In the genomic region with DNA sequence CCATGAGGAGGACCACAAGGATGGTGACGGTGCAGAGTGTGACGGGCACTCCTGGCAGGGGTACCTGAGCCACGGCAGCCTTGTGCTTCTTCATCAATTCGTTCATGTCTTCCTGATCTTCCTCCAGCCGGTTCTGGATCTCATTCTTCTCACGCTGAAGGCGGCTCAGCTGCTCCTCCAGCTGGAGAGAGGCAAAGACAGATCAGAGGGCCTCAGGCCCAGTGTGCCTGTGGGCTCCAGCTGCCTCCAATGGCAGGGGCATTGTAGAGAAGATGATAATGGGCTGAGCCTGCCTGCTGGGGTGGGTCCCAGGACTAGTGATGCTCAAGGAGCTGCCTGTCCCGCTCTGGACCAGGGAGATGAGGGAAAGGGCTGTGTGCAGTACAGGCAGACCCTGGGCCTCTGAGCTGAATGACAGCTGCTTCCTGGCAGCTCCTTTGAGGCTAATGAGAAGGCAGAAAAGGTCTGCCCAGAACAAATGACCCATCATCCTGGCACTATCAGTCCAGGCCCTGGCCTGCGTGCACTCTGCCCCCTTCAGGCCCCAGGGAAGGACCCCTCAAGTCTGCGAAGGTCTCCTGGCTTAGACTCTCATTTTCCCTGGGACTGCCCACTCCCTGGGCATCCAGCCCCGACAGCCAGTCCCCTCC, we compare ENCODE assay signal across 18 cellular contexts. TPM values are rescaled to one million over a fixed set of nuclear protein-coding genes. Genes with fewer than 3 reads are reported as not detected.
DNase-seq lines count a peak whose midpoint lies in the region; ATAC-seq, FAIRE-seq and TF ChIP-seq lines count a peak whose summit lies in the region.
"Had no signal": no experiment of that assay in that cellular context is flagged by ENCODE, and none has a peak within 500 bp of the region (broad histone marks: within the 10 kb centered on the region; RNA-seq: fewer than 3 reads in every experiment).

No MANE protein-coding gene starts in this region.

- no peak for FAIRE-seq in D721Med (lab: Jason Lieb, UNC)
- FAIRE-seq: GM12878 had no signal

- peak overlapping the region; percentile 18 for H3K9ac ChIP-seq in neuronal stem cell (ENCODE audit: low read depth, low read length, poor library complexity)

- H2BK15ac ChIP-seq in neuronal stem cell (ENCODE audit: low read length): no peak overlapping the region

- DNase-seq in D721Med (ENCODE audit: insufficient read length, low spot score) (no peak), NCI-H1694 treated with DMSO at 0.1 percent for 48 hours (lab: John Stamatoyannopoulos, UW) (peak; percentile 62), choroid plexus epithelial cell (ENCODE audit: low read depth) (no peak), neuronal stem cell (ENCODE audit: low spot score) (no peak), GM10266 (ENCODE audit: extremely low spot score) (no peak), CD1c-positive myeloid dendritic cell (ENCODE audit: extremely low spot score) (no peak)
- no peak for DNase-seq in stimulated activated naive CD4-positive, alpha-beta T cell treated with Interleukin-2 at 50 U/mL for 16 hours (lab: John Stamatoyannopoulos, UW)
- DNase-seq: activated CD4-positive, alpha-beta T cell treated with anti-CD3 and anti-CD28 coated beads for 4 hours; activated naive CD4-positive, alpha-beta T cell treated with anti-CD3 and anti-CD28 coated beads, Interleukin-2, amount 50 U/mL, for 16 hours; CD4-positive, CD25-positive, alpha-beta regulatory T cell; central memory CD4-positive, alpha-beta T cell; foreskin fibroblast; H7; nephron progenitor cell had no signal

- no peak for ATAC-seq in HG03025 (IDR thresholded peaks at IDR 0.05; ENCODE audit: low FRiP score, unreplicated experiment)
- ATAC-seq: GM12878, sciatic nerve had no signal

- no peak overlapping the region for H3K27ac ChIP-seq in neuronal stem cell (replicated peaks; ENCODE audit: low read length)
- H3K27ac ChIP-seq: tibial nerve had no signal

- WGBS in neuronal stem cell (ENCODE audit: extremely low coverage in 2 of 2, insufficient read length in 2 of 2, insufficient replicate concordance in 1 of 2), 2 donors: no CpG with 5 or more reads among the region's 11 CpGs

- H3K4me3 ChIP-seq in choroid plexus epithelial cell (ENCODE audit: low read depth, low read length) (no peak overlapping the region), neuronal stem cell (ENCODE audit: low read length in 2 of 2) (no peak overlapping the region)
- H3K4me3 ChIP-seq: GM12878, tibial nerve had no signal

- H3K9me3 ChIP-seq in neuronal stem cell (replicated peaks in 1 of 2; ENCODE audit: control insufficient read depth in 2 of 2, insufficient read depth in 1 of 2, low read depth in 1 of 2, low read length in 2 of 2): no peaks in the 10 kb centered on the region
- H3K9me3 ChIP-seq: tibial nerve had no signal

- no peak overlapping the region for H2AFZ ChIP-seq in neuronal stem cell (ENCODE audit: low read length)

- no peak overlapping the region for H3K14ac ChIP-seq in neuronal stem cell (ENCODE audit: low read length)

- H2BK12ac ChIP-seq in neuronal stem cell (ENCODE audit: low read length): no peak overlapping the region

- no peak overlapping the region for H3K4ac ChIP-seq in neuronal stem cell (ENCODE audit: low read length)

- no peak overlapping the region for H4K8ac ChIP-seq in neuronal stem cell (ENCODE audit: low read depth, low read length)

- no peak overlapping the region for H4K91ac ChIP-seq in neuronal stem cell (ENCODE audit: low read depth, low read length, poor library complexity)

- H3K36me3 ChIP-seq in neuronal stem cell (replicated peaks in 1 of 2; ENCODE audit: control insufficient read depth in 2 of 2, insufficient read depth in 2 of 2, low read length in 2 of 2): peaks cover 27 to 75% of the 10 kb centered on the region in 2 donors

- no peak overlapping the region for H2AK5ac ChIP-seq in neuronal stem cell (ENCODE audit: low read depth, low read length)

- peak overlapping the region; percentile 57 for H3K18ac ChIP-seq in neuronal stem cell (ENCODE audit: low read length)

- no peak overlapping the region for H2BK120ac ChIP-seq in neuronal stem cell (ENCODE audit: low read depth, low read length)

- no peaks in the 10 kb centered on the region for H3K79me1 ChIP-seq in neuronal stem cell (ENCODE audit: low read depth, low read length)

- no peaks in the 10 kb centered on the region for H3K27me3 ChIP-seq in neuronal stem cell (ENCODE audit: control insufficient read depth in 3 of 3, insufficient read depth in 3 of 3, low read depth in 1 of 3, low read length in 3 of 3)
- H3K27me3 ChIP-seq: tibial nerve had no signal

- H3K23ac ChIP-seq in neuronal stem cell (ENCODE audit: low read depth, low read length, poor library complexity): no peak overlapping the region

- H2BK5ac ChIP-seq in neuronal stem cell (ENCODE audit: low read length): no peak overlapping the region

- no peak overlapping the region for H3K4me2 ChIP-seq in neuronal stem cell (ENCODE audit: insufficient read depth, low read length, poor library complexity, severe bottlenecking)

- peaks cover 17 to 19% of the 10 kb centered on the region in 2 donors for H3K4me1 ChIP-seq in neuronal stem cell (ENCODE audit: control insufficient read depth in 2 of 2, insufficient read depth in 1 of 2, low read depth in 1 of 2, low read length in 2 of 2)
- H3K4me1 ChIP-seq: tibial nerve had no signal

- TF ChIP-seq CTCF in D721Med (IDR thresholded peaks at IDR 0.05; ENCODE audit: insufficient read depth, missing control alignments) (peak; percentile 18), choroid plexus epithelial cell (conservative IDR thresholded peaks at IDR 0.05; ENCODE audit: low read depth, low read length) (peak; percentile 8), GM10266 (IDR thresholded peaks at IDR 0.05; ENCODE audit: control insufficient read depth, insufficient read depth, low read depth, missing control alignments) (no peak)

RNA-seq across cellular contexts. Expression of a gene that starts 47.9 kb away (rescaled TPM):
- 2.7 TPM for polyA plus RNA-seq in neuronal stem cell (2013, experiment 1 of 2)
- 2.9 TPM for polyA plus RNA-seq in neuronal stem cell (2013, experiment 2 of 2)
